ENCODE assay signal across 10 cellular contexts in the genomic region with DNA sequence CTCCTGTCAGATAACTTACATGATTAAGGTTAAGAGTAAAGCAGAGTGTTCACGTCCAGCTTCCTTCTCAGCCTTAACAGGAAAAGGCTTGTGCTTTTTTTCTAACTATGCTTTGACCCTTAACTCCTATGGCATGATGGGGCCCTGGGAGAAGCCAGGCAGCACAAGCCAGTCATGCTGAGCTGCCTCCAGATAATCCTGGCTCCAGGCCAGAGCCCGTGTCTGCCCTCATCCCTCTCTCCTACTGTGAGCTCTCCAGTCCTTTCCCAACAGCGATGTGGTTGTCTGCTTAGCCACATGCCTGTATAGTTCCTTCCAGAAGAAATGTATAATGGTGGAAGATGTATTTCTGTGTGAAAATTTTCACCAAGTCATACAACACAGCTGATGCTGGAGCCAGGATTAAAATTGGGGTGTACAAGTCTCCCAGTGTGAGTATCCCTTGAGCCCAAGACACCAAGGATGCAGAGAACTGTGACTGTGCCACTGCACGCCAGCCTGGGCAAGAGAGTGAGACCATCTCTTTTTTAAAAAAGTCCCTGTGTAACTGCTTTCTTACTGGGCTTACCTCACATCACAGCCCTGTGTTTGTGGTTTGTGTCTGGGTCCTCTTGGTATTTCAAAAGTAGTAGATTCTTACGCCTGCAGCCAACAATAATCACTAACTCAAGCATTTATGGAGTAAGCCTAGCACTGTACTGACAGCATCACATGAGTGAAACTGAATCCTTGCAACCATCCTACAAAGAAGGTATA. TPM values are rescaled to one million over a fixed set of nuclear protein-coding genes. Genes with fewer than 3 reads are reported as not detected.
DNase-seq lines count a peak whose midpoint lies in the region; ATAC-seq and FAIRE-seq lines count a peak whose summit lies in the region.
"Had no signal": no experiment of that assay in that cellular context is flagged by ENCODE, and none has a peak within 500 bp of the region (broad histone marks: within the 10 kb centered on the region; RNA-seq: fewer than 3 reads in every experiment).

No MANE protein-coding gene starts in this region.

- FAIRE-seq in RCC 7860 (lab: Jason Lieb, UNC) = peak; percentile 40

- no peaks in the 10 kb centered on the region for H3K79me1 ChIP-seq in trophoblast cell (ENCODE audit: low read length)

- H2BK12ac ChIP-seq in trophoblast cell (ENCODE audit: low read length) = no peak overlapping the region

- no peak overlapping the region for H3K27ac ChIP-seq in trophoblast cell (ENCODE audit: low read depth, low read length)
- H3K27ac ChIP-seq in Karpas-422 (ENCODE audit: low read length) = no peak overlapping the region

- WGBS in trophoblast cell (ENCODE audit: extremely low coverage, insufficient coverage, insufficient read length) = no CpG with 5 or more reads among the region's 5 CpGs

- peak; percentile 66 for DNase-seq in DMS114 treated with DMSO at 0.1 percent for 48 hours (lab: John Stamatoyannopoulos, UW; ENCODE audit: unreplicated experiment)
- DNase-seq in RCC 7860 (ENCODE audit: low spot score) = peak; percentile 43
- peak; percentile 26 for DNase-seq in fibroblast of the conjunctiva (ENCODE audit: low read depth)
- peak; percentile 23 for DNase-seq in trophoblast cell
- DNase-seq in stimulated activated CD4-positive, alpha-beta T cell treated with anti-CD3 and anti-CD28 coated beads, Interleukin-4, amount 100 ng/mL, for 1 hour = no peak
- DNase-seq in Karpas-422 = no peak

- H3K9ac ChIP-seq in trophoblast cell (ENCODE audit: low read length) = no peak overlapping the region
- H3K9ac ChIP-seq in Karpas-422 (ENCODE audit: low read length) = no peak overlapping the region

- peaks cover 41 to 54% of the 10 kb centered on the region in 2 experiments for H3K36me3 ChIP-seq in trophoblast cell (ENCODE audit: control insufficient read depth in 1 of 2, insufficient read depth in 2 of 2, low read length in 2 of 2)
- peaks cover 58% of the 10 kb centered on the region for H3K36me3 ChIP-seq in Karpas-422 (ENCODE audit: insufficient read depth, low read length)

- no peak overlapping the region for H3K18ac ChIP-seq in trophoblast cell (ENCODE audit: low read length)

- H2AFZ ChIP-seq in trophoblast cell (ENCODE audit: insufficient read depth, low read length, poor library complexity) (no peak overlapping the region), Karpas-422 (ENCODE audit: low read length) (no peak overlapping the region)

- no peak overlapping the region for H2BK5ac ChIP-seq in trophoblast cell (ENCODE audit: low read depth, low read length, poor library complexity)

- H4K8ac ChIP-seq in trophoblast cell (ENCODE audit: low read depth, low read length) = no peak overlapping the region

- H2BK120ac ChIP-seq in trophoblast cell (ENCODE audit: insufficient read depth, low read length, poor library complexity) = no peak overlapping the region

- no peak overlapping the region for H3K4ac ChIP-seq in trophoblast cell (ENCODE audit: low read depth, low read length)

- no peak overlapping the region for H2AK5ac ChIP-seq in trophoblast cell (ENCODE audit: low read length)

- H3K79me2 ChIP-seq in trophoblast cell (ENCODE audit: control insufficient read depth, insufficient read depth, low read length, poor library complexity) (no peaks in the 10 kb centered on the region), Karpas-422 (ENCODE audit: low read length) (0 out of 2 replicates have a peak, but pooled peaks cover 2% of the 10 kb centered on the region)

- H3K4me3 ChIP-seq in trophoblast cell (ENCODE audit: low read depth, low read length) (no peak overlapping the region), Karpas-422 (ENCODE audit: low read length) (no peak overlapping the region)
- H3K4me3 ChIP-seq: lung had no signal

- H3K4me2 ChIP-seq in trophoblast cell (ENCODE audit: low read length) (no peak overlapping the region), Karpas-422 (ENCODE audit: low read depth, low read length, poor library complexity, severe bottlenecking) (no peak overlapping the region)

- H4K12ac ChIP-seq in trophoblast cell (ENCODE audit: low read depth, low read length) = no peak overlapping the region

- no peak overlapping the region for H3K23ac ChIP-seq in trophoblast cell (ENCODE audit: low read length)

- H3K4me1 ChIP-seq in trophoblast cell (ENCODE audit: control insufficient read depth in 1 of 2, insufficient read depth in 2 of 2, low read length in 2 of 2) = no peaks in the 10 kb centered on the region
- no peaks in the 10 kb centered on the region for H3K4me1 ChIP-seq in Karpas-422 (ENCODE audit: low read length)

- H3K27me3 ChIP-seq in trophoblast cell (ENCODE audit: insufficient read depth, low read length) (no peaks in the 10 kb centered on the region), Karpas-422 (ENCODE audit: low read length) (no peaks in the 10 kb centered on the region)

- no peaks in the 10 kb centered on the region for H3K9me2 ChIP-seq in Karpas-422 (replicated peaks; ENCODE audit: insufficient read depth, low read length)

- no peak overlapping the region for H4K91ac ChIP-seq in trophoblast cell (ENCODE audit: low read depth, low read length)

- H3K9me3 ChIP-seq in trophoblast cell (ENCODE audit: insufficient read depth, low read depth, low read length) = peaks cover 2% of the 10 kb centered on the region
- H3K9me3 ChIP-seq in Karpas-422 (ENCODE audit: low read length) = no peaks in the 10 kb centered on the region

- no peak for ATAC-seq in HG03378 (IDR thresholded peaks at IDR 0.05; ENCODE audit: unreplicated experiment)
- no peak for ATAC-seq in HG03280 (IDR thresholded peaks at IDR 0.05; ENCODE audit: unreplicated experiment)

- no peak overlapping the region for H3K14ac ChIP-seq in trophoblast cell (ENCODE audit: low read length)

- peaks cover 5% of the 10 kb centered on the region for H4K20me1 ChIP-seq in Karpas-422 (ENCODE audit: insufficient read depth, low read depth, low read length)

RNA-seq across cellular contexts. Expression of a gene that starts 7.9 kb away (rescaled TPM):
- polyA plus RNA-seq in trophoblast cell (2013) = 8.4 and 8.5 TPM in 2 replicates
- total RNA-seq in Karpas-422 (2014; rRNA removed; shearing (Covaris generic); ENCODE audit: low replicate concordance) = 31.9 and 54.5 TPM in 2 replicates

RNA-seq across cellular contexts. Expression of a gene that starts 9.8 kb away (rescaled TPM):
- polyA plus RNA-seq in trophoblast cell (2013) = 60.6 and 65.9 TPM in 2 replicates
- total RNA-seq in Karpas-422 (2014; rRNA removed; shearing (Covaris generic); ENCODE audit: low replicate concordance) = 76.7 and 98.3 TPM in 2 replicates

RNA-seq across cellular contexts. Expression of a gene that starts 30.3 kb away (rescaled TPM):
- polyA plus RNA-seq in trophoblast cell (2013) = not detected in 2 replicates
- not detected in 2 replicates for total RNA-seq in Karpas-422 (2014; rRNA removed; shearing (Covaris generic); ENCODE audit: low replicate concordance)
- total RNA-seq: OCI-LY7 had no signal

RNA-seq across cellular contexts. Expression of a gene that starts 52.3 kb away (rescaled TPM):
- polyA plus RNA-seq in trophoblast cell (2013) = not detected in 2 replicates
- total RNA-seq in Karpas-422 (2014; rRNA removed; shearing (Covaris generic); ENCODE audit: low replicate concordance) = not detected in 2 replicates
- total RNA-seq: lung had no signal
- polyA plus RNA-seq: lung had no signal

Comparison
In these comparisons a context has a peak if more than half of its experiments do, and no peak if none do; other contexts are left out.
1. DNase-seq: peak in DMS114 treated with DMSO at 0.1 percent for 48 hours (single experiment), RCC 7860 (single experiment), fibroblast of the conjunctiva (single experiment) and trophoblast cell (2 of 2); none in stimulated activated CD4-positive, alpha-beta T cell treated with anti-CD3 and anti-CD28 coated beads, Interleukin-4, amount 100 ng/mL, for 1 hour (single experiment) and Karpas-422 (single experiment).